Comparison of ENCODE assay signal across 1 cellular context in genomic region chr22:29722587-29722986, GRCh38.
TF ChIP-seq lines count a peak whose summit lies in the region.

No MANE protein-coding gene starts in this region.

TF ChIP-seq in H1, 55 proteins besides CTCF, POLR2A, EP300 and RAD21 (continued from another document):
- TF ChIP-seq CHD7 (IDR thresholded peaks at IDR 0.05; ENCODE audit: insufficient replicate concordance, low read length): no peak
